Comparison of ENCODE assay signal across 11 cellular contexts in genomic region chr7:27873981-27874957, GRCh38.
DNase-seq lines count a peak whose midpoint lies in the region; ATAC-seq, FAIRE-seq and TF ChIP-seq lines count a peak whose summit lies in the region.
"Had no signal": no experiment of that assay in that cellular context is flagged by ENCODE, and none has a peak within 500 bp of the region (broad histone marks: within the 10 kb centered on the region; RNA-seq: fewer than 3 reads in every experiment).

No MANE protein-coding gene starts in this region.

- no peak overlapping the region for H3K27ac ChIP-seq in astrocyte (ENCODE audit: low read depth, low read length)
- H3K27ac ChIP-seq in smooth muscle cell (ENCODE audit: low read depth): peak overlapping the region; percentile 57
- H3K27ac ChIP-seq: WERI-Rb-1 had no signal

- peaks cover 2% of the 10 kb centered on the region for H3K9me3 Mint-ChIP-seq in astrocyte (ENCODE audit: unreplicated experiment)
- H3K9me3 Mint-ChIP-seq: naive thymus-derived CD8-positive, alpha-beta T cell; stimulated activated naive CD8-positive, alpha-beta T cell treated with anti-CD3 and anti-CD28 coated beads, Interleukin-15, Interleukin-2, amounts not matched to agents 100 ng/mL and 50 ng/mL, for 24 hours had no signal

- DNase-seq in GOT3 (lab: John Stamatoyannopoulos, UW) (peak; percentile 50), astrocyte (ENCODE audit: low read depth) (peak; percentile 27), hepatic stellate cell (ENCODE audit: low spot score) (peak; percentile 32), smooth muscle cell (lab: John Stamatoyannopoulos, UW; ENCODE audit: unreplicated experiment) (no peak), KG1 (lab: John Stamatoyannopoulos, UW) (no peak), NCI-H1048 (lab: John Stamatoyannopoulos, UW) (no peak)
- DNase-seq: naive thymus-derived CD8-positive, alpha-beta T cell; WERI-Rb-1 had no signal

- peaks cover 4% of the 10 kb centered on the region for H4K20me1 ChIP-seq in astrocyte (ENCODE audit: insufficient read depth, low read length)
- H4K20me1 ChIP-seq in smooth muscle cell (ENCODE audit: low read depth): no peaks in the 10 kb centered on the region

- no peak overlapping the region for H3K4me3 Mint-ChIP-seq in astrocyte (ENCODE audit: unreplicated experiment)
- H3K4me3 Mint-ChIP-seq: naive thymus-derived CD8-positive, alpha-beta T cell; stimulated activated naive CD8-positive, alpha-beta T cell treated with anti-CD3 and anti-CD28 coated beads, Interleukin-15, Interleukin-2, amounts not matched to agents 100 ng/mL and 50 ng/mL, for 24 hours had no signal

- peaks cover 5% of the 10 kb centered on the region for H3K4me1 Mint-ChIP-seq in astrocyte (ENCODE audit: low read depth, unreplicated experiment)

- FAIRE-seq in astrocyte (lab: Jason Lieb, UNC): no peak

- H3K4me2 ChIP-seq in astrocyte (ENCODE audit: low read length) (peak overlapping the region; percentile 54), smooth muscle cell (peak overlapping the region; percentile 13)

- H3K36me3 ChIP-seq in astrocyte (ENCODE audit: insufficient read depth, low read length): no peaks in the 10 kb centered on the region
- H3K36me3 ChIP-seq in smooth muscle cell (ENCODE audit: low read depth): no peaks in the 10 kb centered on the region
- H3K36me3 ChIP-seq: WERI-Rb-1 had no signal

- no peak overlapping the region for H3K9ac ChIP-seq in astrocyte (ENCODE audit: low read length)
- H3K9ac ChIP-seq in smooth muscle cell (ENCODE audit: low read depth): no peak overlapping the region

- ATAC-seq in GM21526 (IDR thresholded peaks at IDR 0.05; ENCODE audit: low FRiP score, unreplicated experiment) (no peak), GM21576 (IDR thresholded peaks at IDR 0.05; ENCODE audit: unreplicated experiment) (no peak)
- ATAC-seq: naive thymus-derived CD8-positive, alpha-beta T cell had no signal

- H3K79me2 ChIP-seq in astrocyte (ENCODE audit: insufficient read depth, low read length) (no peaks in the 10 kb centered on the region), smooth muscle cell (ENCODE audit: low read depth) (no peaks in the 10 kb centered on the region)

- H3K36me3 Mint-ChIP-seq in astrocyte (ENCODE audit: low read depth, unreplicated experiment): peaks cover 5% of the 10 kb centered on the region

- H3F3A ChIP-seq in smooth muscle cell (ENCODE audit: low read depth): no peaks in the 10 kb centered on the region

- no peaks in the 10 kb centered on the region for H3K27me3 ChIP-seq in astrocyte (ENCODE audit: insufficient read depth, low read length)
- no peaks in the 10 kb centered on the region for H3K27me3 ChIP-seq in smooth muscle cell (ENCODE audit: low read depth)

- H2AFZ ChIP-seq in astrocyte (ENCODE audit: low read depth, low read length) (no peak overlapping the region), smooth muscle cell (ENCODE audit: low read depth) (no peak overlapping the region)

- H3K27me3 Mint-ChIP-seq in astrocyte (ENCODE audit: low read depth, unreplicated experiment): no peaks in the 10 kb centered on the region
- H3K27me3 Mint-ChIP-seq: naive thymus-derived CD8-positive, alpha-beta T cell; stimulated activated naive CD8-positive, alpha-beta T cell treated with anti-CD3 and anti-CD28 coated beads, Interleukin-15, Interleukin-2, amounts not matched to agents 100 ng/mL and 50 ng/mL, for 24 hours had no signal

- H3K4me1 ChIP-seq in astrocyte (ENCODE audit: insufficient read depth, low read length) (peaks cover 7% of the 10 kb centered on the region), smooth muscle cell (ENCODE audit: low read depth) (peaks cover 6% of the 10 kb centered on the region)

- H3K9me3 ChIP-seq in astrocyte (ENCODE audit: insufficient read depth, low read depth, low read length) (no peaks in the 10 kb centered on the region), smooth muscle cell (replicated peaks; ENCODE audit: low read depth) (no peaks in the 10 kb centered on the region)

- TF ChIP-seq CTCF in astrocyte (IDR thresholded peaks at IDR 0.05; ENCODE audit: insufficient read depth, low read depth, low read length) (no peak), smooth muscle cell (IDR thresholded peaks at IDR 0.05; ENCODE audit: borderline replicate concordance, insufficient read depth, poor library complexity, severe bottlenecking) (no peak)

- 65% methylated on average over 13 of the region's 13 CpGs for WGBS in smooth muscle cell (ENCODE audit: low lambda C conversion rate)

- no peak overlapping the region for H3K27ac Mint-ChIP-seq in astrocyte (ENCODE audit: unreplicated experiment)
- H3K27ac Mint-ChIP-seq: naive thymus-derived CD8-positive, alpha-beta T cell; stimulated activated naive CD8-positive, alpha-beta T cell treated with anti-CD3 and anti-CD28 coated beads, Interleukin-15, Interleukin-2, amounts not matched to agents 100 ng/mL and 50 ng/mL, for 24 hours had no signal

- H3K4me3 ChIP-seq in astrocyte (ENCODE audit: insufficient read depth, low read depth, low read length) (no peak overlapping the region), smooth muscle cell (no peak overlapping the region)

Comparison
In these comparisons a context has a peak if more than half of its experiments do, and no peak if none do; other contexts are left out.
1. DNase-seq: peak in GOT3 (single experiment), astrocyte (single experiment) and hepatic stellate cell (single experiment); none in smooth muscle cell (single experiment), KG1 (single experiment) and NCI-H1048 (single experiment).